In the genomic region with DNA sequence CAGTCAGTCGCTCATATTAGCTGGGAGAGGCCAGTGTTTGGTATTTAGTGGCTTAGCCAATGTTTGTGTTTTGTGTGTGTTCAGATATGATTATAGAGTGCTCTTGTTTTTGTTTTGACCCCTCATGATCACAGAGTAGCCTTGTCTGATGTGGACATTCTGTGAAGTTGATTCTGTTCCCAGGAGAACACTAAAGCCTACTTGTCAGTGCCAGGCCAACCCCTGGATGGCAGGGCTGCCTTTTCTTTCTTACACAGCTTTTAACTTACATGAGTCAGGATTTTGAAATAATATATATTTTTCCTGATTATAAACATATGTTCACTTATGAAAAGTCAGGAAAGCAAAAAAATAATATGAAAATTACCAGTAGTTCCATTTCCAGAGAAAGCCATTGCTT, we compare ENCODE assay signal across 1 cellular context.
TF ChIP-seq lines count a peak whose summit lies in the region.

No MANE protein-coding gene starts in this region.

TF ChIP-seq in IMR-90, 13 proteins besides CTCF, POLR2A, EP300 and RAD21:
- TF ChIP-seq SMC3 (IDR thresholded peaks at IDR 0.05; ENCODE audit: low read depth, low read length), result no peak
- TF ChIP-seq FOS (IDR thresholded peaks at IDR 0.05; ENCODE audit: low read depth, low read length), result no peak
- TF ChIP-seq MXI1 (IDR thresholded peaks at IDR 0.05; ENCODE audit: borderline replicate concordance, low read depth, low read length), result no peak
- no peak for TF ChIP-seq NFE2L2 (IDR thresholded peaks at IDR 0.05; ENCODE audit: low read depth, low read length)
- TF ChIP-seq RCOR1 (IDR thresholded peaks at IDR 0.05; ENCODE audit: insufficient replicate concordance, low read length), result no peak
- no peak for TF ChIP-seq MAFK (IDR thresholded peaks at IDR 0.05; ENCODE audit: low read depth, low read length)
- no peak for TF ChIP-seq USF2 (IDR thresholded peaks at IDR 0.05; ENCODE audit: low read depth, low read length)
- no peak for TF ChIP-seq CHD1 (IDR thresholded peaks at IDR 0.05; ENCODE audit: low read depth, low read length)
- no peak for TF ChIP-seq RFX5 (IDR thresholded peaks at IDR 0.05; ENCODE audit: low read depth, low read length)
- TF ChIP-seq CEBPB (IDR thresholded peaks at IDR 0.05; ENCODE audit: low read depth, low read length), result no peak
